27 cellular contexts compared by ENCODE assay signal in genomic region chr12:27515671-27516070, GRCh38. TPM values are rescaled to one million over a fixed set of nuclear protein-coding genes. Genes with fewer than 3 reads are reported as not detected.
DNase-seq lines count a peak whose midpoint lies in the region; ATAC-seq and TF ChIP-seq lines count a peak whose summit lies in the region.
"Had no signal": no experiment of that assay in that cellular context is flagged by ENCODE, and none has a peak within 500 bp of the region (broad histone marks: within the 10 kb centered on the region; RNA-seq: fewer than 3 reads in every experiment).

No MANE protein-coding gene starts in this region.

- no peaks in the 10 kb centered on the region for H3K79me2 ChIP-seq in PC-9 (ENCODE audit: low read depth)

- no peaks in the 10 kb centered on the region for H3K9me3 Mint-ChIP-seq in endodermal cell
- H3K9me3 Mint-ChIP-seq: activated naive CD8-positive, alpha-beta T cell treated with anti-CD3 and anti-CD28 coated beads, Interleukin-2, amount 10 ng/mL, durations not matched to agents 7 days and 5 days; central memory CD8-positive, alpha-beta T cell; natural killer cell treated with Interleukin-12 subunit alpha and Interleukin-12 subunit beta and Interleukin-15 and Interleukin-18, amount 100 ng/mL, for 72 hours; T-helper 2 cell treated with Interferon-gamma antibody and Interleukin-4, amounts not matched to agents 5 μg/mL and 100 μg/mL, for 36 hours had no signal

- DNase-seq in PC-9 (no peak), endodermal cell (no peak), lower lobe of right lung (no peak), thyroid gland (peak; percentile 69 to 72), RPMI8226 (no peak)
- no peak for DNase-seq in effector CD4-positive, alpha-beta T cell
- no peak for DNase-seq in activated T-cell treated with anti-CD3 and anti-CD28 coated beads, Interleukin-2, amount 50 U/mL, for 48 hours
- DNase-seq: activated CD4-positive, alpha-beta T cell treated with anti-CD3 and anti-CD28 coated beads for 36 hours; activated effector memory CD4-positive, alpha-beta T cell treated with anti-CD3 and anti-CD28 coated beads, Interleukin-2, amount 50 U/mL, for 16 hours; activated naive CD8-positive, alpha-beta T cell treated with anti-CD3 and anti-CD28 coated beads, Interleukin-2, amount 10 ng/mL, durations not matched to agents 7 days and 5 days; activated T-cell treated with anti-CD3 and anti-CD28 coated beads for 4 hours; Karpas-422; left colon; MV-4-11; NCI-H1694; NCI-H2171 treated with DMSO at 0.1 percent for 48 hours; NCI-H524 treated with DMSO at 0.1 percent for 48 hours; retina; SHP77; small intestine; stimulated activated CD4-positive, alpha-beta T cell treated with anti-CD3 and anti-CD28 coated beads, Interleukin-2, amount 100 ng/mL, for 24 hours had no signal

- H3K27ac Mint-ChIP-seq in endodermal cell = peak overlapping the region; percentile 81
- H3K27ac Mint-ChIP-seq: activated CD4-positive, alpha-beta T cell treated with anti-CD3 and anti-CD28 coated beads for 36 hours; activated naive CD8-positive, alpha-beta T cell treated with anti-CD3 and anti-CD28 coated beads, Interleukin-2, amount 10 ng/mL, durations not matched to agents 7 days and 5 days; natural killer cell treated with Interleukin-12 subunit alpha and Interleukin-12 subunit beta and Interleukin-15 and Interleukin-18, amount 100 ng/mL, for 72 hours; T-helper 2 cell treated with Interferon-gamma antibody and Interleukin-4, amounts not matched to agents 5 μg/mL and 100 μg/mL, for 36 hours had no signal

- H3K9me3 ChIP-seq in PC-9 (ENCODE audit: insufficient read depth, low read depth) (no peaks in the 10 kb centered on the region), endodermal cell (ENCODE audit: control insufficient read depth, low read length) (no peaks in the 10 kb centered on the region), lower lobe of right lung (no peaks in the 10 kb centered on the region), thyroid gland (no peaks in the 10 kb centered on the region)
- H3K9me3 ChIP-seq: ascending aorta had no signal

- no peaks in the 10 kb centered on the region for H3K27me3 ChIP-seq in PC-9 (ENCODE audit: insufficient read depth, low read depth)
- H3K27me3 ChIP-seq in endodermal cell (ENCODE audit: control insufficient read depth, insufficient read depth, low read length, poor library complexity, severe bottlenecking) = no peaks in the 10 kb centered on the region
- no peaks in the 10 kb centered on the region for H3K27me3 ChIP-seq in lower lobe of right lung (ENCODE audit: low read depth)
- H3K27me3 ChIP-seq in thyroid gland = no peaks in the 10 kb centered on the region
- H3K27me3 ChIP-seq: ascending aorta had no signal

- TF ChIP-seq CTCF in PC-9 (conservative IDR thresholded peaks at IDR 0.05) = no peak
- TF ChIP-seq CTCF in endodermal cell (conservative IDR thresholded peaks at IDR 0.05) = no peak
- TF ChIP-seq CTCF in lower lobe of right lung (IDR thresholded peaks at IDR 0.05) = no peak
- no peak for TF ChIP-seq CTCF in thyroid gland (IDR thresholded peaks at IDR 0.05)

- no peak overlapping the region for H3K4me2 ChIP-seq in PC-9

- no peak overlapping the region for H3K4me3 Mint-ChIP-seq in endodermal cell
- H3K4me3 Mint-ChIP-seq: activated CD4-positive, alpha-beta T cell treated with anti-CD3 and anti-CD28 coated beads for 36 hours; activated naive CD8-positive, alpha-beta T cell treated with anti-CD3 and anti-CD28 coated beads, Interleukin-2, amount 10 ng/mL, durations not matched to agents 7 days and 5 days; central memory CD8-positive, alpha-beta T cell; natural killer cell treated with Interleukin-12 subunit alpha and Interleukin-12 subunit beta and Interleukin-15 and Interleukin-18, amount 100 ng/mL, for 72 hours; T-helper 2 cell treated with Interferon-gamma antibody and Interleukin-4, amounts not matched to agents 5 μg/mL and 100 μg/mL, for 36 hours had no signal

- no peaks in the 10 kb centered on the region for H3K27me3 Mint-ChIP-seq in endodermal cell (ENCODE audit: insufficient read depth)

- ATAC-seq in lower lobe of right lung = peak; percentile 69 to 87
- ATAC-seq: activated CD4-positive, alpha-beta T cell treated with anti-CD3 and anti-CD28 coated beads for 36 hours; left colon; natural killer cell treated with Interleukin-12 subunit alpha and Interleukin-12 subunit beta and Interleukin-15 and Interleukin-18, amount 100 ng/mL, for 72 hours had no signal

- no peaks in the 10 kb centered on the region for H3K4me1 ChIP-seq in PC-9 (replicated peaks; ENCODE audit: insufficient read depth)
- H3K4me1 ChIP-seq in endodermal cell (ENCODE audit: control insufficient read depth, insufficient read depth, low read length) = peaks cover 4% of the 10 kb centered on the region
- peaks cover 14% of the 10 kb centered on the region for H3K4me1 ChIP-seq in lower lobe of right lung
- peaks cover 20% of the 10 kb centered on the region in 2 donors for H3K4me1 ChIP-seq in thyroid gland

- no TSS peak for BruUV-seq in PC-9 (replicated peaks; lab: Mats Ljungman, UMichigan)

- H3F3A ChIP-seq in PC-9 (ENCODE audit: insufficient read depth, low read depth) = no peaks in the 10 kb centered on the region

- H3K36me3 ChIP-seq in PC-9 (ENCODE audit: low read depth) (no peaks in the 10 kb centered on the region), endodermal cell (ENCODE audit: control insufficient read depth, insufficient read depth, low read length) (no peaks in the 10 kb centered on the region), lower lobe of right lung (no peaks in the 10 kb centered on the region), thyroid gland (no peaks in the 10 kb centered on the region)
- H3K36me3 ChIP-seq: ascending aorta had no signal

- CTCF ChIA-PET in PC-9 (lab: Charles Lee) = no interaction called here

- H3K4me1 Mint-ChIP-seq in endodermal cell = peaks cover 18% of the 10 kb centered on the region
- H3K4me1 Mint-ChIP-seq: activated CD4-positive, alpha-beta T cell treated with anti-CD3 and anti-CD28 coated beads for 36 hours; activated naive CD8-positive, alpha-beta T cell treated with anti-CD3 and anti-CD28 coated beads, Interleukin-2, amount 10 ng/mL, durations not matched to agents 7 days and 5 days; central memory CD8-positive, alpha-beta T cell had no signal

- intact Hi-C loops in PC-9 (cut with micrococcal nuclease; ENCODE audit: unreplicated experiment) (no loop called here), lower lobe of right lung (cut with DNase I) (no loop called here), thyroid gland (cut with DNase I) (no loop called here)

- H3K9ac ChIP-seq in endodermal cell (ENCODE audit: extremely low read depth, low read length, poor library complexity, severe bottlenecking) = no peak overlapping the region

- H2AFZ ChIP-seq in PC-9 = 0 out of 2 replicates have a peak overlapping the region, but pooled peaks have one; percentile 8

- no peaks in the 10 kb centered on the region for H4K20me1 ChIP-seq in PC-9 (ENCODE audit: insufficient read depth)

- H3K36me3 Mint-ChIP-seq in endodermal cell (ENCODE audit: low read depth) = no peaks in the 10 kb centered on the region
- H3K36me3 Mint-ChIP-seq: activated naive CD8-positive, alpha-beta T cell treated with anti-CD3 and anti-CD28 coated beads, Interleukin-2, amount 10 ng/mL, durations not matched to agents 7 days and 5 days; natural killer cell treated with Interleukin-12 subunit alpha and Interleukin-12 subunit beta and Interleukin-15 and Interleukin-18, amount 100 ng/mL, for 72 hours had no signal

- H3K4me3 ChIP-seq in PC-9 (no peak overlapping the region), endodermal cell (ENCODE audit: low read length) (no peak overlapping the region), lower lobe of right lung (no peak overlapping the region), thyroid gland (replicated peaks in 1 of 3) (no peak overlapping the region)
- H3K4me3 ChIP-seq: ascending aorta had no signal

- no peak for TF ChIP-seq POLR2A in thyroid gland (IDR thresholded peaks at IDR 0.05)

- POLR2A ChIA-PET in PC-9 (lab: Charles Lee; ENCODE audit: unreplicated experiment) = interaction anchor here (0.7 kb wide), 1 partner anchor 8 kb away, joined by 6 read pairs; the partner anchor contains the start of gene PPFIBP1

- H3K27ac ChIP-seq in PC-9 (no peak overlapping the region), endodermal cell (ENCODE audit: low read depth, low read length) (no peak overlapping the region), lower lobe of right lung (no peak overlapping the region), thyroid gland (peak overlapping the region; percentile 63 to 71 (median 66))
- H3K27ac ChIP-seq: ascending aorta, C4-2B, HL-60 had no signal

- WGBS in endodermal cell (ENCODE audit: insufficient coverage in 1 of 2, insufficient read length in 1 of 2), 2 experiments = 83% methylated on average over 9 of the region's 9 CpGs
- 30 to 48% methylated on average over 9 of the region's 9 CpGs for WGBS in thyroid gland, 2 donors

- no peaks in the 10 kb centered on the region for H3K9me2 ChIP-seq in PC-9 (ENCODE audit: insufficient read depth)

RNA-seq across cellular contexts. Expression of gene PPFIBP1, which starts 8.3 kb away (rescaled TPM):
- total RNA-seq in PC-9 (2021) (77.0 and 85.0 TPM in 2 replicates), endodermal cell (100 to 1,000 TPM in 1 of 2 donors, 10 to 100 TPM in 1; 98.5 to 213 TPM), lower lobe of right lung (117 TPM), thyroid gland (100 to 1,000 TPM; 135 to 199 (median 167) TPM)
- 28.0 TPM for polyA plus RNA-seq in endodermal cell (2013, experiment 1 of 2)
- 25.9 TPM for polyA plus RNA-seq in endodermal cell (2013, experiment 2 of 2)

Comparison
In these comparisons a context has a peak if more than half of its experiments do, and no peak if none do; other contexts are left out.
1. DNase-seq: peak in thyroid gland (2 of 2); none in PC-9 (0 of 2), endodermal cell (single experiment), lower lobe of right lung (single experiment), effector CD4-positive, alpha-beta T cell (single experiment), RPMI8226 (single experiment) and activated T-cell treated with anti-CD3 and anti-CD28 coated beads, Interleukin-2, amount 50 U/mL, for 48 hours (0 of 2).
2. H3K27ac ChIP-seq: peak in thyroid gland (3 of 3); none in PC-9 (single experiment), endodermal cell (single experiment) and lower lobe of right lung (single experiment).